Comparison of ENCODE assay signal across 20 cellular contexts in the genomic region with DNA sequence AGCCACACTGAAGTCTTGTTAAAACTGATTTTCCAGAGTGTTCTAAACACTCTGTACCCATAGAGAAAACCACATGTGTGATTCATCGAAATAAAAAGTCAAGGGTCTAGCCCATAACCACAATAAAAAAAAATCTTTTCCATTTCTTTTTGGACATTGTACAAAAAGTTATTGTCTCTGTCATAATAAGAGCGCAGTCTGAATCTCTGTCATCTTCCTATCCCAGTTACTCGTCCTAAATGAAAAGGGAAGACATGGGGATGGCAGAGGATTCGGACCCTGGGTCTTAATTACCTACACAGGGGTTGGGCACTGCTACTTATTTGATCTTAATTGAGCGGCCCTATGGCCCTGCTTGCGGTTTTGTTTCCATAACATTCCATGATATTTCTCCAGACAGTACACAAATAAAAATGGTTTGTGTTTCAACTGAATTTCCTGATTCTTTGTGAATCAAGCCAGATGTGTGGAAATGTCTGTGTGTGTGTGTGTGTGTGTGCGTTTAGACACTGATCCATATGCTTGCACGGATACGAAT.
A peak's percentile ranks its signal among the peaks of the same experiment; 100 is the strongest.
DNase-seq lines count a peak whose midpoint lies in the region; ATAC-seq and TF ChIP-seq lines count a peak whose summit lies in the region.
"Had no signal": no experiment of that assay in that cellular context is flagged by ENCODE, and none has a peak within 500 bp of the region (broad histone marks: within the 10 kb centered on the region; RNA-seq: fewer than 3 reads in every experiment).

No MANE protein-coding gene starts in this region.

- no peak for ATAC-seq in GM18867 (IDR thresholded peaks at IDR 0.05; ENCODE audit: unreplicated experiment)
- ATAC-seq: activated CD8-positive, alpha-beta T cell treated with anti-CD3 and anti-CD28 coated beads for 36 hours; naive thymus-derived CD4-positive, alpha-beta T cell; WTC11 had no signal

- H3F3A ChIP-seq in GM23248 (ENCODE audit: insufficient read depth): no peaks in the 10 kb centered on the region

- no peak overlapping the region for H3K27ac ChIP-seq in GM23248
- H3K27ac ChIP-seq in fibroblast of lung (ENCODE audit: insufficient read depth, low read length): no peak overlapping the region
- no peak overlapping the region for H3K27ac ChIP-seq in substantia nigra (ENCODE audit: low read depth, low read length, poor library complexity, severe bottlenecking)

- H3K79me2 ChIP-seq in GM23248 (ENCODE audit: insufficient read depth): no peaks in the 10 kb centered on the region
- H3K79me2 ChIP-seq in fibroblast of lung (ENCODE audit: control insufficient read depth, insufficient read depth, low read length): no peaks in the 10 kb centered on the region
- H3K79me2 ChIP-seq: hepatocyte had no signal

- H3K4me2 ChIP-seq in GM23248 (ENCODE audit: unreplicated experiment) (no peak overlapping the region), fibroblast of lung (ENCODE audit: extremely low read depth, insufficient read depth, low read length) (no peak overlapping the region), skeletal muscle satellite cell (ENCODE audit: low read length) (peak overlapping the region; percentile 45)
- H3K4me2 ChIP-seq: hepatocyte, smooth muscle cell had no signal

- in situ Hi-C loops in GM23248 (cut with MboI): no loop called here

- H3K4me1 ChIP-seq in GM23248 (ENCODE audit: insufficient read depth) (peaks cover 4% of the 10 kb centered on the region; the same call in 1 of the 2 replicates), adipocyte (ENCODE audit: control insufficient read depth, insufficient read depth, low read length) (peaks cover 11% of the 10 kb centered on the region), fibroblast of lung (ENCODE audit: control insufficient read depth, extremely low read depth, insufficient read depth, low read length) (no peaks in the 10 kb centered on the region), skeletal muscle satellite cell (ENCODE audit: control insufficient read depth, insufficient read depth, low read length) (peaks cover 43% of the 10 kb centered on the region)
- H3K4me1 ChIP-seq: HAP-1 had no signal

- H4K20me1 ChIP-seq in GM23248 (ENCODE audit: insufficient read depth) (no peaks in the 10 kb centered on the region), fibroblast of lung (ENCODE audit: control insufficient read depth, extremely low read depth, insufficient read depth, low read length) (no peaks in the 10 kb centered on the region)

- H3K9me2 ChIP-seq in GM23248 (ENCODE audit: insufficient read depth): no peaks in the 10 kb centered on the region

- H3K9me3 ChIP-seq in GM23248 (ENCODE audit: low read depth): no peaks in the 10 kb centered on the region
- H3K9me3 ChIP-seq in adipocyte (ENCODE audit: control insufficient read depth, low read length): no peaks in the 10 kb centered on the region
- no peaks in the 10 kb centered on the region for H3K9me3 ChIP-seq in fibroblast of lung (ENCODE audit: control insufficient read depth, insufficient read depth, low read depth, low read length)
- H3K9me3 ChIP-seq in skeletal muscle satellite cell (replicated peaks; ENCODE audit: low read length): no peaks in the 10 kb centered on the region
- H3K9me3 ChIP-seq: HAP-1 had no signal

- H2AFZ ChIP-seq in GM23248 (no peak overlapping the region), fibroblast of lung (ENCODE audit: low read length) (no peak overlapping the region)
- H2AFZ ChIP-seq: hepatocyte had no signal

- H3K9ac ChIP-seq in GM23248: no peak overlapping the region
- no peak overlapping the region for H3K9ac ChIP-seq in adipocyte (ENCODE audit: low read length)
- no peak overlapping the region for H3K9ac ChIP-seq in fibroblast of lung (ENCODE audit: insufficient read depth, low read length)
- peak overlapping the region; percentile 9 for H3K9ac ChIP-seq in skeletal muscle satellite cell (ENCODE audit: low read depth, low read length)

- peak; percentile 10 for DNase-seq in GM23248
- DNase-seq in adipocyte (ENCODE audit: low read depth): peak; percentile 83
- peak; percentile 51 to 96 for DNase-seq in fibroblast of lung (ENCODE audit: low read depth in 2 of 2)
- no peak for DNase-seq in substantia nigra (lab: John Stamatoyannopoulos, UW)
- no peak for DNase-seq in D341Med (ENCODE audit: low spot score)
- DNase-seq: activated CD8-positive, alpha-beta T cell treated with anti-CD3 and anti-CD28 coated beads for 36 hours; activated naive CD4-positive, alpha-beta T cell treated with anti-CD3 and anti-CD28 coated beads, Interleukin-2, amount 50 U/mL, for 16 hours; activated T-cell treated with anti-CD3 and anti-CD28 coated beads, Interleukin-2, amount 50 U/mL, for 24 hours; islet precursor cell; KBM-7; naive thymus-derived CD4-positive, alpha-beta T cell; NCI-H2081 treated with DMSO at 0.1 percent for 48 hours; OCI-M1 had no signal

- H3K27me3 ChIP-seq in GM23248 (replicated peaks; ENCODE audit: insufficient read depth) (0 out of 2 replicates have a peak, but pooled peaks cover under 1% of the 10 kb centered on the region), adipocyte (replicated peaks; ENCODE audit: control insufficient read depth, insufficient read depth, low read length) (no peaks in the 10 kb centered on the region), fibroblast of lung (ENCODE audit: control insufficient read depth, insufficient read depth, low read length) (no peaks in the 10 kb centered on the region), skeletal muscle satellite cell (ENCODE audit: control insufficient read depth, insufficient read depth, low read length) (no peaks in the 10 kb centered on the region)
- H3K27me3 ChIP-seq: hepatocyte had no signal

- H3K4me3 ChIP-seq in GM23248: no peak overlapping the region
- H3K4me3 ChIP-seq in adipocyte (ENCODE audit: low read length): no peak overlapping the region
- peak overlapping the region in 1 of 4 experiments; percentile 19 for H3K4me3 ChIP-seq in fibroblast of lung (replicated peaks in 1 of 4; ENCODE audit: control extremely low read depth in 1 of 4, insufficient read depth in 1 of 4, low read depth in 3 of 4, low read length in 4 of 4)
- no peak overlapping the region for H3K4me3 ChIP-seq in skeletal muscle satellite cell (ENCODE audit: low read length)
- H3K4me3 ChIP-seq: HAP-1, hepatocyte, lung, smooth muscle cell had no signal

- 27 to 30% methylated on average over 9 of the region's 9 CpGs for WGBS in GM23248 (ENCODE audit: low coverage in 1 of 2, low lambda C conversion rate in 2 of 2, missing lambda C conversion rate in 2 of 2), 2 experiments

- H3K36me3 ChIP-seq in GM23248 (ENCODE audit: low read depth): no peaks in the 10 kb centered on the region
- H3K36me3 ChIP-seq in adipocyte (ENCODE audit: control insufficient read depth, insufficient read depth, low read length, severe bottlenecking): no peaks in the 10 kb centered on the region
- H3K36me3 ChIP-seq in fibroblast of lung (ENCODE audit: control insufficient read depth, insufficient read depth, low read length): no peaks in the 10 kb centered on the region
- no peaks in the 10 kb centered on the region for H3K36me3 ChIP-seq in skeletal muscle satellite cell (ENCODE audit: insufficient read depth, low read length)
- H3K36me3 ChIP-seq: HAP-1 had no signal

- no peak for TF ChIP-seq CTCF in fibroblast of lung (conservative IDR thresholded peaks at IDR 0.05 in 1 of 2, IDR thresholded peaks at IDR 0.05 in 1 of 2; ENCODE audit: low read depth in 1 of 2, low read length in 2 of 2)

Comparison
In these comparisons a context has a peak if more than half of its experiments do, and no peak if none do; other contexts are left out.
1. DNase-seq: peak in GM23248 (single experiment), adipocyte (single experiment) and fibroblast of lung (2 of 2); none in substantia nigra (0 of 49) and D341Med (single experiment).